In genomic region chr11:72778535-72779494, GRCh38 we compare ENCODE assay signal across 14 cellular contexts. TPM values are rescaled to one million over a fixed set of nuclear protein-coding genes. Genes with fewer than 3 reads are reported as not detected.
DNase-seq lines count a peak whose midpoint lies in the region; ATAC-seq and TF ChIP-seq lines count a peak whose summit lies in the region.
"Had no signal": no experiment of that assay in that cellular context is flagged by ENCODE, and none has a peak within 500 bp of the region (broad histone marks: within the 10 kb centered on the region; RNA-seq: fewer than 3 reads in every experiment).

No MANE protein-coding gene starts in this region.

- no peaks in the 10 kb centered on the region for H3K79me1 ChIP-seq in mesendoderm (ENCODE audit: low read length)

- DNase-seq in left lung (no peak), smooth muscle cell (lab: John Stamatoyannopoulos, UW; ENCODE audit: unreplicated experiment) (no peak), BE2C (no peak), mesendoderm (no peak), KBM-7 (no peak)
- DNase-seq: activated CD4-positive, alpha-beta T cell treated with anti-CD3 and anti-CD28 coated beads for 4 hours; activated T-cell treated with anti-CD3 and anti-CD28 coated beads, Interleukin-2, amount 50 U/mL, for 72 hours; aorta; effector CD8-positive, alpha-beta T cell; IMR-90; NCI-H1105 had no signal

- H3K9ac ChIP-seq in smooth muscle cell (ENCODE audit: low read depth) (no peak overlapping the region), mesendoderm (ENCODE audit: low read length) (no peak overlapping the region)

- no peak overlapping the region for H3K18ac ChIP-seq in mesendoderm (ENCODE audit: low read length)

- H3K23ac ChIP-seq in mesendoderm (ENCODE audit: low read length): no peak overlapping the region

- H3K27me3 Mint-ChIP-seq in activated T-helper 17 cell treated with anti-CD3 and anti-CD28 coated beads, Interleukin-2, amount 50 U/mL, for 72 hours: no peaks in the 10 kb centered on the region

- TF ChIP-seq CTCF in HEK293 (tag by site-specific recombination; IDR thresholded peaks at IDR 0.05) (no peak), left lung (IDR thresholded peaks at IDR 0.05) (no peak), smooth muscle cell (IDR thresholded peaks at IDR 0.05; ENCODE audit: borderline replicate concordance, insufficient read depth, poor library complexity, severe bottlenecking) (no peak), BE2C (IDR thresholded peaks at IDR 0.05; ENCODE audit: low read depth, low read length) (no peak)

- H4K5ac ChIP-seq in mesendoderm (ENCODE audit: low read length): no peak overlapping the region

- ATAC-seq in activated T-helper 17 cell treated with anti-CD3 and anti-CD28 coated beads, Interleukin-2, amount 50 U/mL, for 72 hours (replicated peaks): no peak
- ATAC-seq in left lung: peak; percentile 35
- ATAC-seq: activated T-cell treated with anti-CD3 and anti-CD28 coated beads, Interleukin-2, amount 50 U/mL, for 72 hours had no signal

- no peak overlapping the region for H3K4me3 ChIP-seq in HEK293 (ENCODE audit: low read depth, low read length)
- H3K4me3 ChIP-seq in left lung: no peak overlapping the region
- H3K4me3 ChIP-seq in smooth muscle cell: peak overlapping the region; percentile 75
- H3K4me3 ChIP-seq in BE2C (ENCODE audit: low read depth, low read length): no peak overlapping the region
- no peak overlapping the region for H3K4me3 ChIP-seq in mesendoderm (ENCODE audit: low read length)

- no peak overlapping the region for H2BK120ac ChIP-seq in mesendoderm (ENCODE audit: low read depth, low read length)

- no peak overlapping the region for H2AFZ ChIP-seq in smooth muscle cell (ENCODE audit: low read depth)

- peaks cover 0 to 14% of the 10 kb centered on the region in 2 donors for H3K27me3 ChIP-seq in left lung
- no peaks in the 10 kb centered on the region for H3K27me3 ChIP-seq in smooth muscle cell (ENCODE audit: low read depth)
- no peaks in the 10 kb centered on the region for H3K27me3 ChIP-seq in BE2C
- H3K27me3 ChIP-seq in mesendoderm (ENCODE audit: insufficient read depth, low read length, poor library complexity): no peaks in the 10 kb centered on the region

- H3K36me3 Mint-ChIP-seq in activated T-helper 17 cell treated with anti-CD3 and anti-CD28 coated beads, Interleukin-2, amount 50 U/mL, for 72 hours (ENCODE audit: low read depth): no peaks in the 10 kb centered on the region

- H3K27ac Mint-ChIP-seq in activated T-helper 17 cell treated with anti-CD3 and anti-CD28 coated beads, Interleukin-2, amount 50 U/mL, for 72 hours: no peak overlapping the region
- H3K27ac Mint-ChIP-seq: activated T-cell treated with anti-CD3 and anti-CD28 coated beads, Interleukin-2, amount 50 U/mL, for 72 hours had no signal

- in situ Hi-C loops in KBM-7 (cut with MboI; ENCODE audit: low pct_unique_long_range_greater_than_20kb, low sequenced_read_pairs): no loop called here

- POLR2A ChIA-PET in HEK293 (lab: Yijun Ruan, JAX): interaction anchor here (0.6 to 1.2 kb wide), 2 partner anchors 12 to 14 kb away, joined by 3 to 4 read pairs; no protein-coding TSS in a partner anchor

- intact Hi-C loops in left lung (cut with DNase I): no loop called here

- H3K4me2 ChIP-seq in smooth muscle cell (no peak overlapping the region), mesendoderm (ENCODE audit: low read length) (no peak overlapping the region)

- peaks cover 10% of the 10 kb centered on the region for H3K79me2 ChIP-seq in smooth muscle cell (ENCODE audit: low read depth)
- H3K79me2 ChIP-seq in mesendoderm (ENCODE audit: control insufficient read depth, insufficient read depth, low read length): no peaks in the 10 kb centered on the region

- 97% methylated on average over 7 of the region's 7 CpGs for WGBS in smooth muscle cell (ENCODE audit: low lambda C conversion rate)
- WGBS in mesendoderm (ENCODE audit: extremely low coverage, insufficient coverage, low lambda C conversion rate): no CpG with 5 or more reads among the region's 7 CpGs

- no peaks in the 10 kb centered on the region for H3K9me3 ChIP-seq in HEK293 (ENCODE audit: control insufficient read depth, insufficient read depth, low read depth, low read length)
- no peaks in the 10 kb centered on the region for H3K9me3 ChIP-seq in left lung
- no peaks in the 10 kb centered on the region for H3K9me3 ChIP-seq in smooth muscle cell (replicated peaks; ENCODE audit: low read depth)
- H3K9me3 ChIP-seq in BE2C: no peaks in the 10 kb centered on the region

- H3K27ac ChIP-seq in HEK293 (ENCODE audit: extremely low read depth, low read depth, low read length) (no peak overlapping the region), left lung (no peak overlapping the region), smooth muscle cell (ENCODE audit: low read depth) (no peak overlapping the region), mesendoderm (ENCODE audit: low read depth, low read length) (no peak overlapping the region)

- CTCF ChIA-PET in HEK293 (lab: Yijun Ruan, JAX): interaction anchor here (1.3 to 2.6 kb wide), 2 partner anchors 15 kb away, joined by 4 to 9 read pairs; partner anchors contain the start of gene STARD10

- no peak overlapping the region for H2BK5ac ChIP-seq in mesendoderm (ENCODE audit: low read length)

- H3K36me3 ChIP-seq in HEK293 (ENCODE audit: control insufficient read depth in 2 of 2, insufficient read depth in 1 of 2, low read length in 2 of 2): peaks cover 0 to 5% of the 10 kb centered on the region in 2 experiments; a peak in 1 of 3 replicates
- no peaks in the 10 kb centered on the region for H3K36me3 ChIP-seq in left lung
- H3K36me3 ChIP-seq in smooth muscle cell (ENCODE audit: low read depth): no peaks in the 10 kb centered on the region
- no peaks in the 10 kb centered on the region for H3K36me3 ChIP-seq in BE2C
- no peaks in the 10 kb centered on the region for H3K36me3 ChIP-seq in mesendoderm (ENCODE audit: control insufficient read depth, insufficient read depth, low read length)

- H3K4ac ChIP-seq in mesendoderm (ENCODE audit: low read depth, low read length): no peak overlapping the region

- H2BK15ac ChIP-seq in mesendoderm (replicated peaks; ENCODE audit: low read depth): no peak overlapping the region

- peaks cover 17% of the 10 kb centered on the region for H3K4me1 Mint-ChIP-seq in activated T-helper 17 cell treated with anti-CD3 and anti-CD28 coated beads, Interleukin-2, amount 50 U/mL, for 72 hours

- H2AK5ac ChIP-seq in mesendoderm (ENCODE audit: low read length): no peak overlapping the region

- H4K8ac ChIP-seq in mesendoderm (ENCODE audit: low read depth, low read length): no peak overlapping the region

- peak overlapping the region; percentile 38 for H3K4me3 Mint-ChIP-seq in activated T-helper 17 cell treated with anti-CD3 and anti-CD28 coated beads, Interleukin-2, amount 50 U/mL, for 72 hours

- peaks cover 9% of the 10 kb centered on the region for H4K20me1 ChIP-seq in smooth muscle cell (ENCODE audit: low read depth)

- no peak overlapping the region for H3K56ac ChIP-seq in mesendoderm (ENCODE audit: low read length)

- no peaks in the 10 kb centered on the region for H3K9me3 Mint-ChIP-seq in activated T-helper 17 cell treated with anti-CD3 and anti-CD28 coated beads, Interleukin-2, amount 50 U/mL, for 72 hours
- H3K9me3 Mint-ChIP-seq: activated T-cell treated with anti-CD3 and anti-CD28 coated beads, Interleukin-2, amount 50 U/mL, for 72 hours; T-helper 1 cell treated with Interleukin-12 subunit alpha and Interleukin-12 subunit beta and Interleukin-4 antibody, amounts not matched to agents 30 μg/mL and 1 μg/mL, for 36 hours had no signal

- H3F3A ChIP-seq in smooth muscle cell (ENCODE audit: low read depth): peaks cover 5% of the 10 kb centered on the region

- H3K4me1 ChIP-seq in HEK293 (ENCODE audit: control insufficient read depth, insufficient read depth, low read length) (no peaks in the 10 kb centered on the region), left lung (peaks cover 4 to 62% of the 10 kb centered on the region in 2 donors), smooth muscle cell (ENCODE audit: low read depth) (peaks cover 18% of the 10 kb centered on the region), BE2C (peaks cover 26% of the 10 kb centered on the region), mesendoderm (ENCODE audit: control insufficient read depth, low read depth, low read length) (peaks cover 4% of the 10 kb centered on the region)

TF ChIP-seq in HEK293, 187 proteins besides CTCF, POLR2A, EP300 and RAD21:
- no peak for TF ChIP-seq ZNF292 (tag by site-specific recombination; IDR thresholded peaks at IDR 0.05; ENCODE audit: borderline replicate concordance, low read depth)
- no peak for TF ChIP-seq ZNF530 (tag by site-specific recombination; IDR thresholded peaks at IDR 0.05; ENCODE audit: low read depth)
- peak; percentile 70 for TF ChIP-seq KLF1 (tag by site-specific recombination; IDR thresholded peaks at IDR 0.05)
- no peak for TF ChIP-seq ZNF664 (tag by site-specific recombination; IDR thresholded peaks at IDR 0.05)
- no peak for TF ChIP-seq ZBTB20 (tag by site-specific recombination; IDR thresholded peaks at IDR 0.05)
- TF ChIP-seq KLF16 (tag by site-specific recombination; IDR thresholded peaks at IDR 0.05): no peak

RNA-seq across cellular contexts. Expression of gene STARD10, which starts 15.0 kb away (rescaled TPM):
- 10 to 100 TPM in 1 of 2 donors, 1 to 10 TPM in 1; 7.7 to 16.4 TPM for total RNA-seq in activated T-helper 17 cell treated with anti-CD3 and anti-CD28 coated beads, Interleukin-2, amount 50 U/mL, for 72 hours
- total RNA-seq in left lung (100 to 1,000 TPM in 1 of 2 donors, 10 to 100 TPM in 1; 83.8 to 119 TPM), smooth muscle cell (87.7 and 113 TPM in 2 replicates)
- polyA plus RNA-seq in smooth muscle cell: 130 and 249 TPM in 2 replicates
- 71.9 TPM for polyA plus RNA-seq in BE2C (2012; ENCODE audit: insufficient read depth, insufficient read length, low read depth)
- polyA plus RNA-seq in mesendoderm (2013, experiment 1 of 2): 12.8 TPM
- 13.7 TPM for polyA plus RNA-seq in mesendoderm (2013, experiment 2 of 2)

RNA-seq across cellular contexts. Expression of gene ARAP1, which starts 26.6 kb away (rescaled TPM):
- total RNA-seq in activated T-helper 17 cell treated with anti-CD3 and anti-CD28 coated beads, Interleukin-2, amount 50 U/mL, for 72 hours: 100 to 1,000 TPM in 1 of 2 donors, 10 to 100 TPM in 1; 98.0 to 216 TPM
- total RNA-seq in left lung (100 to 1,000 TPM; 172 to 222 TPM), smooth muscle cell (45.2 and 65.3 TPM in 2 replicates)
- polyA plus RNA-seq in smooth muscle cell: 45.6 and 54.2 TPM in 2 replicates
- 43.3 TPM for polyA plus RNA-seq in BE2C (2012; ENCODE audit: insufficient read depth, insufficient read length, low read depth)
- 29.0 TPM for polyA plus RNA-seq in mesendoderm (2013, experiment 1 of 2)
- 27.5 TPM for polyA plus RNA-seq in mesendoderm (2013, experiment 2 of 2)

RNA-seq across cellular contexts. Expression of gene ATG16L2, which starts 35.4 kb away (rescaled TPM):
- 100 to 1,000 TPM in 1 of 2 donors, 10 to 100 TPM in 1; 85.3 to 127 TPM for total RNA-seq in activated T-helper 17 cell treated with anti-CD3 and anti-CD28 coated beads, Interleukin-2, amount 50 U/mL, for 72 hours
- total RNA-seq in left lung (10 to 100 TPM; 41.5 to 87.3 TPM), smooth muscle cell (3.1 and 9.3 TPM in 2 replicates)
- polyA plus RNA-seq in smooth muscle cell: 7.4 and 16.1 TPM in 2 replicates
- 11.1 TPM for polyA plus RNA-seq in BE2C (2012; ENCODE audit: insufficient read depth, insufficient read length, low read depth)
- 2.2 TPM for polyA plus RNA-seq in mesendoderm (2013, experiment 1 of 2)
- 2.3 TPM for polyA plus RNA-seq in mesendoderm (2013, experiment 2 of 2)
